Comparison of ENCODE assay signal across 9 cellular contexts in genomic region chr4:173289351-173289725, GRCh38. TPM values are rescaled to one million over a fixed set of nuclear protein-coding genes. Genes with fewer than 3 reads are reported as not detected.
A peak's percentile ranks its signal among the peaks of the same experiment; 100 is the strongest.
DNase-seq lines count a peak whose midpoint lies in the region; ATAC-seq, FAIRE-seq and TF ChIP-seq lines count a peak whose summit lies in the region.
"Had no signal": no experiment of that assay in that cellular context is flagged by ENCODE, and none has a peak within 500 bp of the region (broad histone marks: within the 10 kb centered on the region; RNA-seq: fewer than 3 reads in every experiment).

No MANE protein-coding gene starts in this region.

- H3K4me3 ChIP-seq in ACC112 (ENCODE audit: low read depth, low read length): 0 out of 2 replicates have a peak overlapping the region, but pooled peaks have one; percentile 19
- H3K4me3 ChIP-seq in fibroblast of villous mesenchyme (ENCODE audit: low read depth, low read length): peak overlapping the region; percentile 56
- no peak overlapping the region for H3K4me3 ChIP-seq in SJCRH30

- DNase-seq in OCI-M1 (lab: John Stamatoyannopoulos, UW): peak; percentile 97
- peak; percentile 41 for DNase-seq in fibroblast of villous mesenchyme (ENCODE audit: low read depth)
- no peak for DNase-seq in SJCRH30
- DNase-seq in head of caudate nucleus: no peak
- no peak for DNase-seq in GM19239 (ENCODE audit: insufficient read length, low spot score)
- DNase-seq in SIG-M5 (lab: John Stamatoyannopoulos, UW): no peak
- DNase-seq: NCI-H1048 had no signal

- H3K4me1 ChIP-seq in ACC112 (ENCODE audit: control insufficient read depth, insufficient read depth, low read length, unreplicated experiment) (no peaks in the 10 kb centered on the region), SJCRH30 (no peaks in the 10 kb centered on the region)

- H3K36me3 ChIP-seq in ACC112 (ENCODE audit: insufficient read depth, low read length) (no peaks in the 10 kb centered on the region), SJCRH30 (no peaks in the 10 kb centered on the region)

- H3K27me3 ChIP-seq in ACC112 (ENCODE audit: insufficient read depth, low read length) (no peaks in the 10 kb centered on the region), SJCRH30 (no peaks in the 10 kb centered on the region)

- no peak overlapping the region for H2AFZ ChIP-seq in ACC112 (ENCODE audit: low read length, unreplicated experiment)

- FAIRE-seq in GM19239 (lab: Jason Lieb, UNC): no peak

- ATAC-seq in GM18868 (IDR thresholded peaks at IDR 0.05; ENCODE audit: unreplicated experiment): peak; percentile 26

- intact Hi-C loops in head of caudate nucleus (cut with DNase I): no loop called here

- H3K9me3 ChIP-seq in SJCRH30 (replicated peaks): no peaks in the 10 kb centered on the region; the same call in 1 of the 2 replicates

- TF ChIP-seq CTCF in fibroblast of villous mesenchyme (IDR thresholded peaks at IDR 0.05; ENCODE audit: insufficient read depth, low read depth, low read length): no peak

- H3K27ac ChIP-seq in ACC112 (ENCODE audit: low read depth, low read length) (no peak overlapping the region), SJCRH30 (no peak overlapping the region)

- H3K79me2 ChIP-seq in ACC112 (ENCODE audit: control insufficient read depth, insufficient read depth, low read length, unreplicated experiment): no peaks in the 10 kb centered on the region

RNA-seq across cellular contexts. Expression of gene HMGB2, which starts 44.8 kb away (rescaled TPM):
- total RNA-seq in fibroblast of villous mesenchyme: 33.8 and 60.0 TPM in 2 replicates
- 281 and 327 TPM in 2 replicates for total RNA-seq in SJCRH30 (2014; rRNA removed; shearing (Covaris generic))

Comparison
In these comparisons a context has a peak if more than half of its experiments do, and no peak if none do; other contexts are left out.
1. DNase-seq: peak in OCI-M1 (single experiment) and fibroblast of villous mesenchyme (single experiment); none in SJCRH30 (0 of 2), head of caudate nucleus (0 of 42), GM19239 (single experiment) and SIG-M5 (single experiment).